In genomic region chr17:27346228-27346899, GRCh38 we compare ENCODE assay signal across 22 cellular contexts. TPM values are rescaled to one million over a fixed set of nuclear protein-coding genes. Genes with fewer than 3 reads are reported as not detected.
A peak's percentile ranks its signal among the peaks of the same experiment; 100 is the strongest.
DNase-seq lines count a peak whose midpoint lies in the region; TF ChIP-seq lines count a peak whose summit lies in the region.
"Had no signal": no experiment of that assay in that cellular context is flagged by ENCODE, and none has a peak within 500 bp of the region (broad histone marks: within the 10 kb centered on the region; RNA-seq: fewer than 3 reads in every experiment).

No MANE protein-coding gene starts in this region.

- no peaks in the 10 kb centered on the region for H3K79me2 ChIP-seq in OCI-LY7 (ENCODE audit: insufficient read depth, low read depth, low read length)

- POLR2A ChIA-PET in CD8-positive, alpha-beta memory T cell (lab: Charles Lee): no interaction called here
- POLR2A ChIA-PET in OCI-LY7 (lab: Charles Lee): no interaction called here

- no peaks in the 10 kb centered on the region for H3K9me3 Mint-ChIP-seq in CD8-positive, alpha-beta memory T cell
- H3K9me3 Mint-ChIP-seq: activated naive CD4-positive, alpha-beta T cell treated with anti-CD3 and anti-CD28 coated beads, Interleukin-2, amount 50 U/mL, for 24 hours; stimulated activated naive CD8-positive, alpha-beta T cell treated with anti-CD3 and anti-CD28 coated beads, Interleukin-15, amount 100 ng/mL, for 72 hours had no signal

- H3K4me3 Mint-ChIP-seq in CD8-positive, alpha-beta memory T cell: no peak overlapping the region
- H3K4me3 Mint-ChIP-seq: activated naive CD4-positive, alpha-beta T cell treated with anti-CD3 and anti-CD28 coated beads, Interleukin-2, amount 50 U/mL, for 24 hours; stimulated activated naive CD8-positive, alpha-beta T cell treated with anti-CD3 and anti-CD28 coated beads, Interleukin-15, amount 100 ng/mL, for 72 hours had no signal

- peaks cover 3% of the 10 kb centered on the region for H3K4me1 ChIP-seq in CD8-positive, alpha-beta memory T cell (ENCODE audit: insufficient read depth, low read length)
- H3K4me1 ChIP-seq in OCI-LY7 (ENCODE audit: insufficient read depth, low read length, poor library complexity, severe bottlenecking) (peaks cover 15% of the 10 kb centered on the region), iPS-18a (ENCODE audit: control insufficient read depth, low read depth, low read length) (peaks cover 16% of the 10 kb centered on the region)

- peaks cover 0 to 7% of the 10 kb centered on the region in 2 donors for H3K27me3 Mint-ChIP-seq in CD8-positive, alpha-beta memory T cell
- H3K27me3 Mint-ChIP-seq: activated naive CD4-positive, alpha-beta T cell treated with anti-CD3 and anti-CD28 coated beads, Interleukin-2, amount 50 U/mL, for 24 hours had no signal

- no peak for TF ChIP-seq CTCF in OCI-LY7 (conservative IDR thresholded peaks at IDR 0.05; ENCODE audit: low read length)

- H3K9me2 ChIP-seq in OCI-LY7 (ENCODE audit: insufficient read depth, low read length): no peaks in the 10 kb centered on the region

- peak overlapping the region; percentile 33 for H3K27ac ChIP-seq in CD8-positive, alpha-beta memory T cell (ENCODE audit: low read depth, low read length)
- H3K27ac ChIP-seq in OCI-LY7 (ENCODE audit: low read depth, low read length, poor library complexity, severe bottlenecking): no peak overlapping the region
- H3K27ac ChIP-seq in iPS-18a (ENCODE audit: low read length): peak overlapping the region; percentile 42
- H3K27ac ChIP-seq: C4-2B, SJSA1, tibial artery had no signal

- H3K9me3 ChIP-seq in CD8-positive, alpha-beta memory T cell (ENCODE audit: low read length): no peaks in the 10 kb centered on the region
- H3K9me3 ChIP-seq in OCI-LY7 (ENCODE audit: low read length) (no peaks in the 10 kb centered on the region), iPS-18a (ENCODE audit: control insufficient read depth, low read depth, low read length) (no peaks in the 10 kb centered on the region)
- H3K9me3 ChIP-seq: SJSA1, tibial artery had no signal

- no peaks in the 10 kb centered on the region for H3K36me3 ChIP-seq in CD8-positive, alpha-beta memory T cell (ENCODE audit: insufficient read depth, low read length)
- H3K36me3 ChIP-seq in OCI-LY7 (ENCODE audit: insufficient read depth, low read length): no peaks in the 10 kb centered on the region
- no peaks in the 10 kb centered on the region for H3K36me3 ChIP-seq in iPS-18a (ENCODE audit: control insufficient read depth, low read depth, low read length)
- H3K36me3 ChIP-seq: SJSA1, tibial artery had no signal

- H2AFZ ChIP-seq in OCI-LY7 (ENCODE audit: low read length): no peak overlapping the region

- CTCF ChIA-PET in CD8-positive, alpha-beta memory T cell (lab: Charles Lee): interaction anchor here (1.2 to 2.0 kb wide), 2 partner anchors 13 to 253 kb away, joined by 3 to 8 read pairs; no protein-coding TSS in a partner anchor
- CTCF ChIA-PET in OCI-LY7 (lab: Charles Lee; ENCODE audit: unreplicated experiment): no interaction called here

- H4K20me1 ChIP-seq in OCI-LY7 (ENCODE audit: insufficient read depth, low read length): no peaks in the 10 kb centered on the region

- H3K4me3 ChIP-seq in CD8-positive, alpha-beta memory T cell (ENCODE audit: low read length): no peak overlapping the region
- H3K4me3 ChIP-seq in OCI-LY7 (ENCODE audit: low read depth, low read length, poor library complexity, severe bottlenecking): no peak overlapping the region
- no peak overlapping the region for H3K4me3 ChIP-seq in iPS-18a (ENCODE audit: low read length)
- H3K4me3 ChIP-seq: SJSA1, tibial artery had no signal

- H3K36me3 Mint-ChIP-seq in CD8-positive, alpha-beta memory T cell: no peaks in the 10 kb centered on the region
- H3K36me3 Mint-ChIP-seq: activated naive CD4-positive, alpha-beta T cell treated with anti-CD3 and anti-CD28 coated beads, Interleukin-2, amount 50 U/mL, for 24 hours had no signal

- H3K9ac ChIP-seq in iPS-18a (ENCODE audit: low read length): peak overlapping the region; percentile 85

- DNase-seq in CD8-positive, alpha-beta memory T cell: no peak
- no peak for DNase-seq in OCI-LY7 (ENCODE audit: low spot score)
- peak; percentile 38 for DNase-seq in posterior vena cava (ENCODE audit: low spot score)
- DNase-seq in NCI-H82 (lab: John Stamatoyannopoulos, UW): no peak
- no peak for DNase-seq in NCI-H2107 treated with DMSO at 0.1 percent for 48 hours (lab: John Stamatoyannopoulos, UW; ENCODE audit: unreplicated experiment)
- DNase-seq in DMS114 treated with DMSO at 0.1 percent for 48 hours (lab: John Stamatoyannopoulos, UW; ENCODE audit: unreplicated experiment): no peak
- no peak for DNase-seq in effector CD8-positive, alpha-beta T cell (lab: John Stamatoyannopoulos, UW)
- DNase-seq: ACHN; activated CD4-positive, alpha-beta T cell treated with anti-CD3 and anti-CD28 coated beads for 4 hours; erythroblast; foreskin keratinocyte; Kasumi-1; kidney; mammary epithelial cell; NCI-H1694 treated with DMSO at 0.1 percent for 48 hours; stimulated activated CD4-positive, alpha-beta T cell treated with anti-CD3 and anti-CD28 coated beads, Interleukin-4, amount 100 ng/mL, for 4 hours; stimulated activated naive CD8-positive, alpha-beta T cell treated with anti-CD3 and anti-CD28 coated beads, Interleukin-15, amount 100 ng/mL, for 72 hours; tibial artery had no signal

- H3K4me1 Mint-ChIP-seq in CD8-positive, alpha-beta memory T cell: peaks cover 7 to 18% (median 9%) of the 10 kb centered on the region in 3 donors

- BruUV-seq in OCI-LY7 (replicated peaks; lab: Mats Ljungman, UMichigan): no TSS peak

- H3K27me3 ChIP-seq in CD8-positive, alpha-beta memory T cell (ENCODE audit: insufficient read depth, low read length, poor library complexity, severe bottlenecking): no peaks in the 10 kb centered on the region
- no peaks in the 10 kb centered on the region for H3K27me3 ChIP-seq in iPS-18a (ENCODE audit: control insufficient read depth, insufficient read depth, low read length)
- H3K27me3 ChIP-seq: foreskin keratinocyte, SJSA1, tibial artery had no signal

- peak overlapping the region; percentile 5; the same call in 1 of the 2 replicates for H3K4me2 ChIP-seq in OCI-LY7 (ENCODE audit: low read length)

- H3K27ac Mint-ChIP-seq in CD8-positive, alpha-beta memory T cell: peak overlapping the region in 4 of 8 donors; percentile 8 to 60 (median 20)
- H3K27ac Mint-ChIP-seq: activated naive CD4-positive, alpha-beta T cell treated with anti-CD3 and anti-CD28 coated beads, Interleukin-2, amount 50 U/mL, for 24 hours; stimulated activated naive CD8-positive, alpha-beta T cell treated with anti-CD3 and anti-CD28 coated beads, Interleukin-15, amount 100 ng/mL, for 72 hours had no signal

- intact Hi-C loops in OCI-LY7 (cut with micrococcal nuclease; ENCODE audit: unreplicated experiment) (no loop called here), posterior vena cava (cut with DNase I) (no loop called here)

RNA-seq across cellular contexts. Expression of gene WSB1, which starts 52.5 kb away (rescaled TPM):
- total RNA-seq in CD8-positive, alpha-beta memory T cell: 10 to 100 TPM; 71.0 to 72.5 TPM
- 187 TPM for polyA plus RNA-seq in CD8-positive, alpha-beta memory T cell
- 86.0 and 118 TPM in 2 replicates for total RNA-seq in OCI-LY7 (2014; rRNA removed; shearing (Covaris generic))
- total RNA-seq in OCI-LY7 (2022) (115 and 118 TPM in 2 replicates), posterior vena cava (100 to 1,000 TPM; 206 to 227 TPM)
